28 cellular contexts compared by ENCODE assay signal in genomic region chr3:51610708-51611107, GRCh38.
"Had no signal": no experiment of that assay in that cellular context is flagged by ENCODE, and none has a peak within 500 bp of the region (broad histone marks: within the 10 kb centered on the region; RNA-seq: fewer than 3 reads in every experiment).

No MANE protein-coding gene starts in this region.

- H3K9me3 Mint-ChIP-seq: effector memory CD8-positive, alpha-beta T cell; stimulated activated memory B cell treated with anti-CD40 and anti-IgM and Interleukin-4, amounts not matched to agents 10 μg/mL and 1 μg/mL and 100 μg/mL, for 72 hours; type B pancreatic cell had no signal

- DNase-seq: cortex of kidney; effector memory CD8-positive, alpha-beta T cell; erythroblast; esophagus squamous epithelium; foreskin fibroblast; gastrocnemius medialis; head of caudate nucleus; hippocampal formation; left cardiac atrium; left lung; mesendoderm; midbrain; naive thymus-derived CD4-positive, alpha-beta T cell; occipital lobe; ovary; posterior cingulate gyrus; psoas muscle; right cardiac atrium; sigmoid colon; stimulated activated CD4-positive, alpha-beta T cell treated with anti-CD3 and anti-CD28 coated beads, Interleukin-2, amount 100 ng/mL, for 24 hours; stimulated activated CD4-positive, alpha-beta T cell treated with anti-CD3 and anti-CD28 coated beads, Interleukin-4, amount 100 ng/mL, for 24 hours; stimulated activated naive CD8-positive, alpha-beta T cell treated with anti-CD3 and anti-CD28 coated beads, Interleukin-15, Interleukin-2, amounts not matched to agents 100 U/mL and 50 U/mL, for 24 hours; substantia nigra; testis; tibial artery had no signal

- ATAC-seq: effector memory CD8-positive, alpha-beta T cell; gastrocnemius medialis; left cardiac atrium; left lung; naive thymus-derived CD4-positive, alpha-beta T cell; psoas muscle; right cardiac atrium; stimulated activated memory B cell treated with anti-CD40 and anti-IgM and Interleukin-4, amounts not matched to agents 10 μg/mL and 1 μg/mL and 100 μg/mL, for 72 hours; stimulated activated naive CD8-positive, alpha-beta T cell treated with anti-CD3 and anti-CD28 coated beads, Interleukin-15, Interleukin-2, amounts not matched to agents 100 U/mL and 50 U/mL, for 24 hours had no signal

- H3K36me3 ChIP-seq: gastrocnemius medialis, ovary, sigmoid colon, tibial artery had no signal

- H3K27ac Mint-ChIP-seq: effector memory CD8-positive, alpha-beta T cell; naive thymus-derived CD4-positive, alpha-beta T cell; nephron; stimulated activated memory B cell treated with anti-CD40 and anti-IgM and Interleukin-4, amounts not matched to agents 10 μg/mL and 1 μg/mL and 100 μg/mL, for 72 hours; type B pancreatic cell had no signal

- H3K4me3 Mint-ChIP-seq: effector memory CD8-positive, alpha-beta T cell; naive thymus-derived CD4-positive, alpha-beta T cell; nephron; stimulated activated memory B cell treated with anti-CD40 and anti-IgM and Interleukin-4, amounts not matched to agents 10 μg/mL and 1 μg/mL and 100 μg/mL, for 72 hours; type B pancreatic cell had no signal

- H3K27ac ChIP-seq: esophagus squamous epithelium, gastrocnemius medialis, left lung, ovary, psoas muscle, sigmoid colon, testis, tibial artery had no signal

- H3K27me3 ChIP-seq: esophagus squamous epithelium, gastrocnemius medialis, left lung, ovary, sigmoid colon, testis, tibial artery had no signal

- H3K4me3 ChIP-seq: esophagus squamous epithelium, gastrocnemius medialis, left lung, ovary, psoas muscle, sigmoid colon, testis, tibial artery had no signal

- H3K4me1 Mint-ChIP-seq: nephron had no signal

- H3K27me3 Mint-ChIP-seq: effector memory CD8-positive, alpha-beta T cell; naive thymus-derived CD4-positive, alpha-beta T cell; stimulated activated memory B cell treated with anti-CD40 and anti-IgM and Interleukin-4, amounts not matched to agents 10 μg/mL and 1 μg/mL and 100 μg/mL, for 72 hours; type B pancreatic cell had no signal

- H3K4me1 ChIP-seq: esophagus squamous epithelium, gastrocnemius medialis, left lung, psoas muscle, testis had no signal

- H3K9me3 ChIP-seq: esophagus squamous epithelium, gastrocnemius medialis, left lung, ovary, psoas muscle, sigmoid colon, testis, tibial artery had no signal
